Comparison of ENCODE assay signal across 1 cellular context in the genomic region with DNA sequence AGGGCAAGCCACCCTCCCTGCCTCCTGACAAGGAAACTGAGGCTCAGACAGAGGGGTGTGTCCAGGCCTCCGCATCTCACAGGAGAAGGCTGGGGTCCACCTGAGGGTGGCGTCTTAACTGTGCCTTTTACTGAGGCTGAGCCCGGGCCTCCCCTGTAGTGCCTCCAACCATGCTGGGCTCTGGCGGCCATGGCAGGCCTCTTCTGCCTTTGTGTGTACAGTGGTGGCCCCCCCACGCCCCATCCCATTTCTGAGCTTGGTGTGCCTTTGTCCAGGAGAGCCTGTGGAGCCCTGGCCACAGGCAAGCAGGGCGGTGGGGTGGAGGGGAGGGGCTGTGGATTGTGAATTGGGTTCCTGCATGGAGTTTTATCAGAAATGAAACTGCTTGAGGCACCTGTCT.
TF ChIP-seq lines count a peak whose summit lies in the region.

No MANE protein-coding gene starts in this region.

TF ChIP-seq in HepG2, 621 proteins besides CTCF, POLR2A, EP300 and RAD21:
- TF ChIP-seq MTF1 (CRISPR knock-in tag; IDR thresholded peaks at IDR 0.05) (no peak), ZNF589 (CRISPR knock-in tag; conservative IDR thresholded peaks at IDR 0.05) (0 out of 2 replicates have a peak, but pooled peaks have one; percentile 33)
